8 cellular contexts compared by ENCODE assay signal in the genomic region with DNA sequence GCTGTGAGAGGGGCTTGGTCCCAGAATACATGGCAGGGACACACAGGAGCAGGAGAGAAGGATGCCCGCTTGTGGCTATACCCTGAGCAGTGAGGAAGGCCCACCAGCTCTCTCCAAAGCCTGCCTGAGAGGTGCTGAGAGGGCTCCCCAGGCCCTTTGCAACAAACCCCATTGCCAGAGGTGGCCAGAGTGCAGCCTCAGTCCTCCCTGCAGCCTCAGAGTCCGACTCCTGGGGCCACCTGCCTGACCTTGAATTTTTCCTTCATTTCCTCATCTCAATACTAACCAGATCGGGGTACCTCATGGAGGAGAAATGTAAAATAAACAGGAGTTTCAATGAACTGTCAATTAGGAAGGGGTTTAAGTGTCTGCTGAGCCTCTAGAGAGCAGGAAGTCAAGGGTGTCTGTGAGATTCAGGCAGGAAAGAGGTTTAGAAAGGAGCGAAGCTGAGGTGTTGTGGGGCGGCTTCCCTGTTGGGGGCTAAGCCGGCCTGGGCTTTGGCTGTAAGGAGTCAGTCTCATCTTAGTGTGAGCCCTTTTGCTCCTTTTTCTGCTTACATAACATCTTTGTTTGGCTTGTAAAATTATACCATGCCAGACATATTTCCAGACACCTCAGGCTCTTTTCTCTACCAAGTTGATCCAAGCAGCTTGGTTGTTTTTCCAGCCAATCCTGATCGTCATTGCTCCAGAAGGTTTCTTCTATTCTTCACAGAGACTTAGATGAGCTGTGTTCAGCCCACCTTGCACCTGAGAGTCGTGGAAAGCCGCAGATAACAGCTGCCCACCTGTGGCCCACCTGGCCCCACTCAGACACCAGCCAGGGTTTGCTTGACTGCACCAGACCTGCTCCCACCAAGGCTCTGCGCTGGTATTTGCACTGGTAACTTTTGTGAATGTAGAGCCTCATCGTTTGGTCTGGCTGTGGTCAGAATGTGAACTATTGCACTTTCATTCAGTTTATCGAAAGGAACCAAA. TPM values are rescaled to one million over a fixed set of nuclear protein-coding genes. Genes with fewer than 3 reads are reported as not detected.
DNase-seq lines count a peak whose midpoint lies in the region; ATAC-seq, FAIRE-seq and TF ChIP-seq lines count a peak whose summit lies in the region.

No MANE protein-coding gene starts in this region.

- no peaks in the 10 kb centered on the region for H3K9me3 Mint-ChIP-seq in dendritic cell treated with granulocyte-macrophage colony-stimulating factor and Interleukin-4, amounts not matched to agents 40 ng/mL and 50 ng/mL, for 4 days

- ATAC-seq in GM21390 (IDR thresholded peaks at IDR 0.05; ENCODE audit: unreplicated experiment) (peak; percentile 72), HG03565 (IDR thresholded peaks at IDR 0.05; ENCODE audit: unreplicated experiment) (peak; percentile 74), Right ventricle myocardium inferior (no peak), gastroesophageal sphincter (no peak)

- FAIRE-seq in GM12891 (lab: Jason Lieb, UNC) = peak; percentile 94

- no peaks in the 10 kb centered on the region for H3K27me3 ChIP-seq in SJCRH30
- no peaks in the 10 kb centered on the region for H3K27me3 ChIP-seq in gastroesophageal sphincter

- H3K4me3 ChIP-seq in SJCRH30 = no peak overlapping the region
- H3K4me3 ChIP-seq in gastroesophageal sphincter = no peak overlapping the region

- no peak overlapping the region for H3K4me3 Mint-ChIP-seq in dendritic cell treated with granulocyte-macrophage colony-stimulating factor and Interleukin-4, amounts not matched to agents 40 ng/mL and 50 ng/mL, for 4 days

- no peak for TF ChIP-seq CTCF in gastroesophageal sphincter (IDR thresholded peaks at IDR 0.05)

- H3K4me1 ChIP-seq in SJCRH30 (peaks cover 4% of the 10 kb centered on the region), gastroesophageal sphincter (peaks cover 0 to 12% (median 4%) of the 10 kb centered on the region in 3 donors)

- H3K36me3 ChIP-seq in SJCRH30 (no peaks in the 10 kb centered on the region), gastroesophageal sphincter (no peaks in the 10 kb centered on the region)

- H3K27me3 Mint-ChIP-seq in dendritic cell treated with granulocyte-macrophage colony-stimulating factor and Interleukin-4, amounts not matched to agents 40 ng/mL and 50 ng/mL, for 4 days = no peaks in the 10 kb centered on the region

- TF ChIP-seq POLR2A in GM12891 (IDR thresholded peaks at IDR 0.05; ENCODE audit: low read depth, low read length) (no peak), gastroesophageal sphincter (IDR thresholded peaks at IDR 0.05) (no peak)

- peak overlapping the region; percentile 67 for H3K27ac Mint-ChIP-seq in dendritic cell treated with granulocyte-macrophage colony-stimulating factor and Interleukin-4, amounts not matched to agents 40 ng/mL and 50 ng/mL, for 4 days

- peaks cover 72% of the 10 kb centered on the region for H3K4me1 Mint-ChIP-seq in dendritic cell treated with granulocyte-macrophage colony-stimulating factor and Interleukin-4, amounts not matched to agents 40 ng/mL and 50 ng/mL, for 4 days (ENCODE audit: low read depth)

- WGBS in gastroesophageal sphincter (ENCODE audit: low coverage in 1 of 2), 2 donors = 65 to 80% methylated on average over 5 to 8 of the region's 12 CpGs

- H3K27ac ChIP-seq in SJCRH30 (no peak overlapping the region), gastroesophageal sphincter (no peak overlapping the region)

- H3K9me3 ChIP-seq in SJCRH30 (replicated peaks) (no peaks in the 10 kb centered on the region), gastroesophageal sphincter (no peaks in the 10 kb centered on the region)

- DNase-seq in GM12891 (ENCODE audit: insufficient read length, low spot score) = no peak
- DNase-seq in Right ventricle myocardium inferior (ENCODE audit: missing footprints) = no peak
- no peak for DNase-seq in SJCRH30
- no peak for DNase-seq in NCI-H748 treated with DMSO at 0.1 percent for 48 hours (lab: John Stamatoyannopoulos, UW)

- H3K36me3 Mint-ChIP-seq in dendritic cell treated with granulocyte-macrophage colony-stimulating factor and Interleukin-4, amounts not matched to agents 40 ng/mL and 50 ng/mL, for 4 days (ENCODE audit: low read depth) = peaks cover 22% of the 10 kb centered on the region

- intact Hi-C loops in dendritic cell treated with granulocyte-macrophage colony-stimulating factor and Interleukin-4, amounts not matched to agents 40 ng/mL and 50 ng/mL, for 4 days (cut with micrococcal nuclease) = no loop called here
- intact Hi-C loops in Right ventricle myocardium inferior (cut with DNase I) = no loop called here

- no peak for TF ChIP-seq EP300 in gastroesophageal sphincter (IDR thresholded peaks at IDR 0.05)

TF ChIP-seq in GM12891, 5 proteins besides CTCF, POLR2A, EP300 and RAD21:
- TF ChIP-seq SPI1 (IDR thresholded peaks at IDR 0.05; ENCODE audit: low read depth, low read length) = no peak
- peak; percentile 54 for TF ChIP-seq PAX5 (IDR thresholded peaks at IDR 0.05; ENCODE audit: insufficient read depth, low read length, severe bottlenecking)
- TF ChIP-seq POU2F2 (IDR thresholded peaks at IDR 0.05; ENCODE audit: low read depth, low read length) = peak; percentile 16; the same call in 1 of the 2 replicates

RNA-seq across cellular contexts. Expression of a gene that starts 36.7 kb away (rescaled TPM):
- polyA plus RNA-seq in GM12891 (2012; ENCODE audit: low read depth, missing spikeins) = 8.0 TPM
- total RNA-seq in Right ventricle myocardium inferior (5.0 TPM), gastroesophageal sphincter (1 to 10 TPM; 2.9 to 7.0 (median 6.5) TPM)
- total RNA-seq in SJCRH30 (2014; rRNA removed; shearing (Covaris generic)) = 16.1 and 16.3 TPM in 2 replicates

Comparison
In these comparisons a context has a peak if more than half of its experiments do, and no peak if none do; other contexts are left out.
1. ATAC-seq: peak in GM21390 (single experiment) and HG03565 (single experiment); none in Right ventricle myocardium inferior (single experiment) and gastroesophageal sphincter (single experiment).